Comparison of ENCODE assay signal across 1 cellular context in genomic region chr7:99440195-99440594, GRCh38.
TF ChIP-seq lines count a peak whose summit lies in the region.

No MANE protein-coding gene starts in this region.

TF ChIP-seq in K562, 482 proteins besides CTCF, POLR2A, EP300 and RAD21:
- TF ChIP-seq POLR2G (IDR thresholded peaks at IDR 0.05; ENCODE audit: low read depth, low read length) (peak; percentile 37; the same call in 1 of the 2 replicates), DNMT1 (IDR thresholded peaks at IDR 0.05) (no peak), CEBPB (tag; IDR thresholded peaks at IDR 0.05) (peak; percentile 74), RBFOX2 (IDR thresholded peaks at IDR 0.05; ENCODE audit: low read depth, low read length) (peak; percentile 51), CEBPG (CRISPR knock-in tag; IDR thresholded peaks at IDR 0.05) (peak; percentile 59), CEBPG (tag; conservative IDR thresholded peaks at IDR 0.05 in 1 of 2, IDR thresholded peaks at IDR 0.05 in 1 of 2) (no peak; a peak in 2 of 4 replicates), ARID2 (IDR thresholded peaks at IDR 0.05) (no peak), PCBP1 (IDR thresholded peaks at IDR 0.05; ENCODE audit: low read depth, low read length, poor library complexity, severe bottlenecking) (no peak)
